In the genomic region with DNA sequence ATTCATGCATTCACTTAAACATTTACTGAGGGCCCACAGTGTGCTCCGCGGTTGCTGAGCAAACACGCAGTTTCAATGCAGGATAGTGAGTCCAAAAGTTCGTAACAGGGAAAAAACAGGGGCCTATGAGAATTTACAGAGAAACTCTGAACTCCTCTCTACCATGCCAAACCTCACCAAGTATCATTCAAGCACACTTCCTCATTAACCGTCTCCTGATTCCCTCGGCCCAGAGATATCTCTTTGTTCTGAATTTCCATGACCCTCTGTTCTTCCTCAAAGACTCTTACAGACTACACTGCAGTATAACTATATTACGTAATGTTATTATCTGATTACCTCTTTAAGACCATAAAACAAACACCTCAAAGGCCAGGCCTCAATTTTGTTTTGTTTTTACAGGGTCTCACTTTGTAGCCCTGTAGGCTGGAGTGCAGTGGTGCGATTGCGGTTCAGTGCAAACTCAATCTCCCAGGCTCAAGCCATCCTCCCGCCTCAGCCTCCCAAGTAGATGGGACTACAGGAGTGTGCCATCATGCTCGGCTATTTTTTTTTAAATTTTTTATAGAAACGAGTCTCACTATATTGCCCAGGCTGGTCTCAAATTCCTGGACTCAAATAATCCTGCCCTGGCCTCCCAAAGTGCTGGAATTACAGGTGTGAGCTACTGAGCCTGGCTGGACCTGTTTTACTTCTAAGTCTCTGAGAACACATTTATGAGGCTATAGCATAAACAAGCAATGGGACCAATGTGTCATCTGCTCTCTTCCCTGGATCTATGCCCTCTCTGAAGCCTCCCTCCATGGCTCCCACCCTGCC, we compare ENCODE assay signal across 1 cellular context.
TF ChIP-seq lines count a peak whose summit lies in the region.

No MANE protein-coding gene starts in this region.

TF ChIP-seq in IMR-90, 13 proteins besides CTCF, POLR2A, EP300 and RAD21:
- TF ChIP-seq CEBPB (IDR thresholded peaks at IDR 0.05; ENCODE audit: low read depth, low read length) (peak; percentile 73), MAZ (IDR thresholded peaks at IDR 0.05; ENCODE audit: borderline replicate concordance, low read depth, low read length) (no peak)
